In the genomic region with DNA sequence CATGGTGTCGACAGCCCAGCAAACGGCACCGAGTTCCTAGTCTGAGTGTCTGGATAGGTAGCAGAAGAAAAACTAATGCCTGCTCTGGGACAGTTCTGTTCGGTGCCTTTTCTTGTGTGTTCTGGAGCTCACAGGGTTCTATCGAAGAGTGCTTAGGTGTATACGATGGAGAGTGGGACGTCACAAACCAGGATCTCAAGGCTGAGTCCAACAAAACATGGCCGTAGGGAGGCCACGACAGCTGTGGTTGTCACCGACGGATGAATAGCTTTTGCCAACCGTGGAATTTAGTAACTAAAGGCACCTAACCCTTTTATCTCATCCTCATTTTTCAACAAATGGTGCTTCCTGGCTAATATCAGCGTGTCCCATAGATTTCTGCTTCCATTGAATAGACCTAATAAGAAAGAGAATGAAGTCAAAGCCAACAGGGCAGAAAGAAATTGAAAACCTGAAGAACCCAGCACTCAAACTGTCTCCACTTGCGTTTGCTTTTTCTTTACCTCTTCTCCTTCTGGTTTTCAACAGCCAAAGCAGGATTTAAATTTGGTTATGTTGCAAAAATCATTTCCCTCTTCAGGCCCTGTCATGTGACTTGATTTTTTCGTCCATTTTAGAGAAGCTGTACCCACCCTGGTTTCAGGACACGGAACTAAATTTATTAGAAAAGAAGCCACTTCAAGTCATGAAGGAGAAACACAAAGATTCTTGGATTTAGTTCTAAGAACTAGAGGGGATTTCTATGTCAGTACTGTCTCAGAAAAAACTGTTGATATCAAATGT, we compare ENCODE assay signal across 1 cellular context.
TF ChIP-seq lines count a peak whose summit lies in the region.

No MANE protein-coding gene starts in this region.

TF ChIP-seq in HepG2, 621 proteins besides CTCF, POLR2A, EP300 and RAD21 (continued from another document):
- TF ChIP-seq, protein P1, sequence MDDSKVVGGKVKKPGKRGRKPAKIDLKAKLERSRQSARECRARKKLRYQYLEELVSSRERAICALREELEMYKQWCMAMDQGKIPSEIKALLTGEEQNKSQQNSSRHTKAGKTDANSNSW (CRISPR knock-in tag; IDR thresholded peaks at IDR 0.05; ENCODE audit: borderline replicate concordance), result no peak
- TF ChIP-seq TGIF2 (CRISPR knock-in tag; IDR thresholded peaks at IDR 0.05) (no peak), ZSCAN25 (CRISPR knock-in tag; IDR thresholded peaks at IDR 0.05) (0 out of 2 replicates have a peak, but pooled peaks have one; percentile 8), ZNF263 (CRISPR knock-in tag; IDR thresholded peaks at IDR 0.05) (no peak), ZNF766 (CRISPR knock-in tag; IDR thresholded peaks at IDR 0.05; ENCODE audit: borderline replicate concordance) (0 out of 2 replicates have a peak, but pooled peaks have one; percentile 81)
